ENCODE assay signal across 1 cellular context in genomic region chr5:139774980-139775654, GRCh38.
TF ChIP-seq lines count a peak whose summit lies in the region.

No MANE protein-coding gene starts in this region.

TF ChIP-seq in H1, 55 proteins besides CTCF, POLR2A, EP300 and RAD21 (continued from another document):
- TF ChIP-seq CHD7 (IDR thresholded peaks at IDR 0.05; ENCODE audit: insufficient replicate concordance, low read length) = no peak
- no peak for TF ChIP-seq SUZ12 (IDR thresholded peaks at IDR 0.05; ENCODE audit: low read length)
- TF ChIP-seq SAP30 (IDR thresholded peaks at IDR 0.05; ENCODE audit: insufficient read depth, insufficient replicate concordance, low read length) = no peak
- TF ChIP-seq HDAC6 (IDR thresholded peaks at IDR 0.05; ENCODE audit: low read depth, low read length) = no peak
- TF ChIP-seq MAFK (IDR thresholded peaks at IDR 0.05; ENCODE audit: low read depth, low read length) = no peak
- no peak for TF ChIP-seq ATF2 (IDR thresholded peaks at IDR 0.05; ENCODE audit: low read length)
- no peak for TF ChIP-seq PHF8 (conservative IDR thresholded peaks at IDR 0.05; ENCODE audit: low read depth, low read length)
- TF ChIP-seq TAF7 (optimal IDR thresholded peaks at IDR 0.05; ENCODE audit: borderline replicate concordance, low read depth, low read length) = peak; percentile 58
- TF ChIP-seq CBX5 (IDR thresholded peaks at IDR 0.05; ENCODE audit: low read depth, low read length) = no peak
- no peak for TF ChIP-seq CEBPB (IDR thresholded peaks at IDR 0.05; ENCODE audit: low read depth, low read length)
- no peak for TF ChIP-seq CTBP2 (IDR thresholded peaks at IDR 0.05; ENCODE audit: borderline replicate concordance, insufficient read depth, insufficient read length, low read length)
- TF ChIP-seq RFX5 (IDR thresholded peaks at IDR 0.05; ENCODE audit: borderline replicate concordance, low read depth, low read length) = no peak
- no peak for TF ChIP-seq CBX8 (IDR thresholded peaks at IDR 0.05; ENCODE audit: borderline replicate concordance, low read depth, low read length)
- TF ChIP-seq EGR1 (IDR thresholded peaks at IDR 0.05; ENCODE audit: borderline replicate concordance, low read depth, low read length) = no peak; the same call in 1 of the 2 replicates
- TF ChIP-seq NANOG (IDR thresholded peaks at IDR 0.05; ENCODE audit: insufficient read depth, low read depth, low read length, poor library complexity, severe bottlenecking) = no peak
- TF ChIP-seq SRF (IDR thresholded peaks at IDR 0.05; ENCODE audit: low read depth, low read length) = no peak
- no peak for TF ChIP-seq TEAD4 (IDR thresholded peaks at IDR 0.05; ENCODE audit: low read depth, low read length)
- TF ChIP-seq BACH1 (IDR thresholded peaks at IDR 0.05; ENCODE audit: low read length) = no peak
- TF ChIP-seq YY1 (IDR thresholded peaks at IDR 0.05; ENCODE audit: low read depth, low read length) = peak; percentile 26; the same call in 1 of the 2 replicates
- no peak for TF ChIP-seq JUND (IDR thresholded peaks at IDR 0.05; ENCODE audit: low read length)
- TF ChIP-seq TCF12 (IDR thresholded peaks at IDR 0.05; ENCODE audit: low read depth, low read length) = no peak
- no peak for TF ChIP-seq JUN (IDR thresholded peaks at IDR 0.05; ENCODE audit: low read depth, low read length)
- TF ChIP-seq SP1 (IDR thresholded peaks at IDR 0.05; ENCODE audit: low read depth, low read length) = no peak
- no peak for TF ChIP-seq FOSL1 (IDR thresholded peaks at IDR 0.05; ENCODE audit: insufficient read depth, low read depth, low read length)
- peak; percentile 75 for TF ChIP-seq CREB1 (IDR thresholded peaks at IDR 0.05)
- TF ChIP-seq SIRT6 (IDR thresholded peaks at IDR 0.05; ENCODE audit: low read length) = no peak
- TF ChIP-seq NRF1 (IDR thresholded peaks at IDR 0.05; ENCODE audit: low read depth, low read length) = no peak
- no peak for TF ChIP-seq RNF2 (IDR thresholded peaks at IDR 0.05; ENCODE audit: borderline replicate concordance, low read depth, low read length, missing control alignments, poor library complexity, severe bottlenecking)
- TF ChIP-seq GABPA (IDR thresholded peaks at IDR 0.05; ENCODE audit: borderline replicate concordance, insufficient read depth, low read length) = no peak
- peak; percentile 58; the same call in 1 of the 2 replicates for TF ChIP-seq KDM1A (IDR thresholded peaks at IDR 0.05; ENCODE audit: borderline replicate concordance, low read length)
- TF ChIP-seq RBBP5 (IDR thresholded peaks at IDR 0.05; ENCODE audit: borderline replicate concordance, low read depth, low read length) = no peak
- no peak for TF ChIP-seq USF2 (IDR thresholded peaks at IDR 0.05; ENCODE audit: low read length)
- TF ChIP-seq POU5F1 (IDR thresholded peaks at IDR 0.05; ENCODE audit: low read depth, low read length) = no peak
- TF ChIP-seq ATF3 (IDR thresholded peaks at IDR 0.05; ENCODE audit: insufficient read depth, low read depth, low read length) = no peak
